In genomic region chrX:9164535-9165425, GRCh38 we compare ENCODE assay signal across 15 cellular contexts.
DNase-seq lines count a peak whose midpoint lies in the region; ATAC-seq and TF ChIP-seq lines count a peak whose summit lies in the region.
"Had no signal": no experiment of that assay in that cellular context is flagged by ENCODE, and none has a peak within 500 bp of the region (broad histone marks: within the 10 kb centered on the region; RNA-seq: fewer than 3 reads in every experiment).

No MANE protein-coding gene starts in this region.

- H3K27me3 Mint-ChIP-seq in CD4-positive, alpha-beta T cell = no peaks in the 10 kb centered on the region
- no peaks in the 10 kb centered on the region for H3K27me3 Mint-ChIP-seq in HFFc6 (ENCODE audit: insufficient read depth)
- no peaks in the 10 kb centered on the region for H3K27me3 Mint-ChIP-seq in activated naive CD8-positive, alpha-beta T cell treated with anti-CD3 and anti-CD28 coated beads for 36 hours
- H3K27me3 Mint-ChIP-seq in naive B cell = peaks cover 19 to 25% (median 24%) of the 10 kb centered on the region in 3 donors

- H3K27ac ChIP-seq in CD4-positive, alpha-beta T cell (ENCODE audit: low read depth, low read length) = no peak overlapping the region
- H3K27ac ChIP-seq: heart left ventricle, sigmoid colon had no signal

- CTCF ChIA-PET in CD4-positive, alpha-beta T cell (lab: Charles Lee) = no interaction called here

- no peak for ATAC-seq in CD4-positive, alpha-beta T cell (ENCODE audit: poor library complexity)
- ATAC-seq in naive B cell (ENCODE audit: low read depth in 2 of 2) = no peak
- no peak for ATAC-seq in HG02588 (IDR thresholded peaks at IDR 0.05; ENCODE audit: unreplicated experiment)
- no peak for ATAC-seq in HG03571 (IDR thresholded peaks at IDR 0.05; ENCODE audit: unreplicated experiment)
- ATAC-seq in GM19395 (IDR thresholded peaks at IDR 0.05; ENCODE audit: unreplicated experiment) = no peak
- ATAC-seq: heart left ventricle had no signal

- POLR2A ChIA-PET in CD4-positive, alpha-beta T cell (lab: Charles Lee) = interaction anchor here (1.4 kb wide), 2 partner anchors 18 to 177 kb away, joined by 3 read pairs; no protein-coding TSS in a partner anchor

- no peak for TF ChIP-seq CTCF in CD4-positive, alpha-beta T cell (IDR thresholded peaks at IDR 0.05)
- TF ChIP-seq CTCF in HFFc6 (IDR thresholded peaks at IDR 0.05) = no peak

- DNase-seq in CD4-positive, alpha-beta T cell = no peak
- DNase-seq in HFFc6 (no peak), naive B cell (no peak)
- DNase-seq in activated naive CD8-positive, alpha-beta T cell treated with anti-CD3 and anti-CD28 coated beads for 36 hours = no peak
- DNase-seq: activated effector memory CD4-positive, alpha-beta T cell treated with anti-CD3 and anti-CD28 coated beads, Interleukin-2, amount 50 U/mL, for 16 hours; COR-L47; H7; heart left ventricle; MM.1S; NCI-H2081 treated with DMSO at 0.1 percent for 48 hours; nephron progenitor cell; sigmoid colon had no signal

- H3K9me3 ChIP-seq in CD4-positive, alpha-beta T cell (ENCODE audit: control insufficient read depth, low read length) = peaks cover 3% of the 10 kb centered on the region

- no peaks in the 10 kb centered on the region for H3K27me3 ChIP-seq in CD4-positive, alpha-beta T cell (ENCODE audit: control insufficient read depth, insufficient read depth, low read length)
- H3K27me3 ChIP-seq: sigmoid colon had no signal

- H3K27ac Mint-ChIP-seq in CD4-positive, alpha-beta T cell = peak overlapping the region; percentile 16
- H3K27ac Mint-ChIP-seq in HFFc6 (peak overlapping the region; percentile 69), naive B cell (peak overlapping the region in 5 of 6 donors; percentile 32 to 89 (median 69))
- peak overlapping the region; percentile 77 for H3K27ac Mint-ChIP-seq in activated naive CD8-positive, alpha-beta T cell treated with anti-CD3 and anti-CD28 coated beads for 36 hours
- H3K27ac Mint-ChIP-seq: nephron progenitor cell had no signal

- H3K9me3 Mint-ChIP-seq in CD4-positive, alpha-beta T cell = no peaks in the 10 kb centered on the region
- H3K9me3 Mint-ChIP-seq in HFFc6 (peaks cover 18% of the 10 kb centered on the region), naive B cell (peaks cover 0 to 33% (median 16%) of the 10 kb centered on the region in 7 donors)
- H3K9me3 Mint-ChIP-seq in activated naive CD8-positive, alpha-beta T cell treated with anti-CD3 and anti-CD28 coated beads for 36 hours = peaks cover 5% of the 10 kb centered on the region

- peaks cover 5% of the 10 kb centered on the region for H3K36me3 Mint-ChIP-seq in CD4-positive, alpha-beta T cell (ENCODE audit: low read depth)
- H3K36me3 Mint-ChIP-seq in HFFc6 (ENCODE audit: low read depth) = peaks cover 11% of the 10 kb centered on the region
- H3K36me3 Mint-ChIP-seq in activated naive CD8-positive, alpha-beta T cell treated with anti-CD3 and anti-CD28 coated beads for 36 hours = peaks cover 15% of the 10 kb centered on the region
- peaks cover 0 to 7% of the 10 kb centered on the region in 2 donors for H3K36me3 Mint-ChIP-seq in naive B cell

- H3K4me3 Mint-ChIP-seq in CD4-positive, alpha-beta T cell = no peak overlapping the region
- 0 out of 2 replicates have a peak overlapping the region, but pooled peaks have one; percentile 1 for H3K4me3 Mint-ChIP-seq in HFFc6
- no peak overlapping the region for H3K4me3 Mint-ChIP-seq in activated naive CD8-positive, alpha-beta T cell treated with anti-CD3 and anti-CD28 coated beads for 36 hours
- H3K4me3 Mint-ChIP-seq in naive B cell = peak overlapping the region in 1 of 8 donors; percentile 22
- H3K4me3 Mint-ChIP-seq: nephron progenitor cell had no signal

- peaks cover 21% of the 10 kb centered on the region for H3K4me1 Mint-ChIP-seq in CD4-positive, alpha-beta T cell (ENCODE audit: low read depth)
- H3K4me1 Mint-ChIP-seq in HFFc6 (ENCODE audit: low read depth) (peaks cover 55% of the 10 kb centered on the region), naive B cell (peaks cover 13 to 23% (median 19%) of the 10 kb centered on the region in 3 donors)
- peaks cover 22% of the 10 kb centered on the region for H3K4me1 Mint-ChIP-seq in activated naive CD8-positive, alpha-beta T cell treated with anti-CD3 and anti-CD28 coated beads for 36 hours

- intact Hi-C loops in CD4-positive, alpha-beta T cell (cut with DNase I, micrococcal nuclease) = loop anchor here (5.0 to 10.0 kb wide), 3 partner anchors 173 to 300 kb away; partner anchors contain the start of gene TBL1X (in 1 of the 2)

Comparison
In these comparisons a context has a peak if more than half of its experiments do, and no peak if none do; other contexts are left out.
1. H3K27ac Mint-ChIP-seq: peak in every context shown above with its lines; median percentile 77 in activated naive CD8-positive, alpha-beta T cell treated with anti-CD3 and anti-CD28 coated beads for 36 hours; 69 in HFFc6; 69 in naive B cell; 16 in CD4-positive, alpha-beta T cell.